Comparison of ENCODE assay signal across 21 cellular contexts in the genomic region with DNA sequence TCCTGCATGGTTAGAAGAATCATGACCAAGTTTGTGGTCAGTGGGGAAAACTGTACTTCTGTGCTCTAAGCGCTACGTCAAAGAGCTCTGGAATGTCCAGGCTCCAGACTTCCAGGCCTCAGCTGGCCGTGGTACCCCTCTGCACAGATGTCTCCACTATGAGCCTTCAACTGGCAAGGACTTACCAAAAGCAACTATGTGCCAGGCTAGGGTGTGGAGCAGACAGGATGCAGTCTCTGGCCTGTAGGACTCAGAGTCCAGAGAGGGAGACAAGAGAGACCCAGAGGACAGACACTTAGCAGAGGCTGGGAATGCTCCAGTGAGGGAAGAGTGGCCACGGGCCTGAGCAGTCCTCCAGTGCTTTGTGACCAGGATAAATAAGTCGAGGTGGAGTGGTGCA. TPM values are rescaled to one million over a fixed set of nuclear protein-coding genes. Genes with fewer than 3 reads are reported as not detected.
DNase-seq lines count a peak whose midpoint lies in the region; ATAC-seq and TF ChIP-seq lines count a peak whose summit lies in the region.
"Had no signal": no experiment of that assay in that cellular context is flagged by ENCODE, and none has a peak within 500 bp of the region (broad histone marks: within the 10 kb centered on the region; RNA-seq: fewer than 3 reads in every experiment).

No MANE protein-coding gene starts in this region.

- peak; percentile 18 for DNase-seq in activated T-cell treated with anti-CD3 and anti-CD28 coated beads, Interleukin-2, amount 50 U/mL, for 1 hour
- no peak for DNase-seq in activated T-cell treated with anti-CD3 and anti-CD28 coated beads, Interleukin-2, amount 50 U/mL, for 4 hours
- peak; percentile 82 for DNase-seq in LHCN-M2 (ENCODE audit: low read depth)
- peak; percentile 86 for DNase-seq in astrocyte of the hippocampus (ENCODE audit: low read depth, low spot score)
- no peak for DNase-seq in nephron progenitor cell
- DNase-seq: ACHN; activated CD4-positive, CD25-positive, alpha-beta regulatory T cell; adrenal gland; cerebellar nuclear complex; left colon; NCI-H1048; NCI-H2081; NCI-H510A treated with DMSO at 0.1 percent for 48 hours; stimulated activated CD4-positive, alpha-beta T cell treated with anti-CD3 and anti-CD28 coated beads, Interleukin-2, amount 100 ng/mL, for 24 hours; uterus had no signal

- H3K4me1 Mint-ChIP-seq in activated T-cell treated with anti-CD3 and anti-CD28 coated beads, Interleukin-2, amount 50 U/mL, for 4 hours (ENCODE audit: low read depth): peaks cover 71% of the 10 kb centered on the region
- H3K4me1 Mint-ChIP-seq in nephron progenitor cell: peaks cover 17% of the 10 kb centered on the region
- H3K4me1 Mint-ChIP-seq: IgD-negative memory B cell, mesothelial cell of epicardium had no signal

- H3K9me3 Mint-ChIP-seq in activated T-cell treated with anti-CD3 and anti-CD28 coated beads, Interleukin-2, amount 50 U/mL, for 4 hours: no peaks in the 10 kb centered on the region
- no peaks in the 10 kb centered on the region for H3K9me3 Mint-ChIP-seq in nephron progenitor cell
- H3K9me3 Mint-ChIP-seq: IgD-negative memory B cell; T-helper 2 cell treated with Interferon-gamma antibody and Interleukin-4, amounts not matched to agents 5 μg/mL and 100 μg/mL, for 36 hours had no signal

- H3K4me3 Mint-ChIP-seq in activated T-cell treated with anti-CD3 and anti-CD28 coated beads, Interleukin-2, amount 50 U/mL, for 4 hours: no peak overlapping the region
- no peak overlapping the region for H3K4me3 Mint-ChIP-seq in nephron progenitor cell
- H3K4me3 Mint-ChIP-seq: IgD-negative memory B cell; mesothelial cell of epicardium; T-helper 2 cell treated with Interferon-gamma antibody and Interleukin-4, amounts not matched to agents 5 μg/mL and 100 μg/mL, for 36 hours had no signal

- peak overlapping the region; percentile 66 for H3K27ac Mint-ChIP-seq in nephron progenitor cell
- H3K27ac Mint-ChIP-seq: mesothelial cell of epicardium; T-helper 2 cell treated with Interferon-gamma antibody and Interleukin-4, amounts not matched to agents 5 μg/mL and 100 μg/mL, for 36 hours had no signal

- TF ChIP-seq CTCF in nephron progenitor cell (IDR thresholded peaks at IDR 0.05): no peak

- ATAC-seq in activated T-cell treated with anti-CD3 and anti-CD28 coated beads, Interleukin-2, amount 50 U/mL, for 4 hours: no peak
- no peak for ATAC-seq in GM19324 (IDR thresholded peaks at IDR 0.05; ENCODE audit: low FRiP score, unreplicated experiment)
- no peak for ATAC-seq in HG02870 (IDR thresholded peaks at IDR 0.05; ENCODE audit: unreplicated experiment)
- no peak for ATAC-seq in activated CD4-positive, CD25-positive, alpha-beta regulatory T cell treated with anti-CD3 and anti-CD28 coated beads, Interleukin-2, amount 50 U/mL, for 24 hours
- ATAC-seq: left colon had no signal

- no peaks in the 10 kb centered on the region for H3K36me3 Mint-ChIP-seq in activated T-cell treated with anti-CD3 and anti-CD28 coated beads, Interleukin-2, amount 50 U/mL, for 4 hours (ENCODE audit: insufficient read depth)
- no peaks in the 10 kb centered on the region for H3K36me3 Mint-ChIP-seq in nephron progenitor cell (ENCODE audit: low read depth)
- H3K36me3 Mint-ChIP-seq: IgD-negative memory B cell, mesothelial cell of epicardium had no signal

- no peaks in the 10 kb centered on the region for H3K27me3 Mint-ChIP-seq in activated T-cell treated with anti-CD3 and anti-CD28 coated beads, Interleukin-2, amount 50 U/mL, for 4 hours (ENCODE audit: low read depth)
- H3K27me3 Mint-ChIP-seq in nephron progenitor cell (ENCODE audit: low read depth, poor library complexity): peaks cover 10% of the 10 kb centered on the region

RNA-seq across cellular contexts. Expression of gene TCF7, which starts 31.0 kb away (rescaled TPM):
- total RNA-seq in activated T-cell treated with anti-CD3 and anti-CD28 coated beads, Interleukin-2, amount 50 U/mL, for 4 hours: 10 to 100 TPM; 34.4 to 49.7 (median 37.3) TPM
- total RNA-seq in LHCN-M2 (2014; rRNA removed): 0.19 and 0.40 TPM in 2 replicates
- polyA plus RNA-seq in LHCN-M2 (2012): 1.5 TPM

Comparison
In these comparisons a context has a peak if more than half of its experiments do, and no peak if none do; other contexts are left out.
1. DNase-seq: peak in activated T-cell treated with anti-CD3 and anti-CD28 coated beads, Interleukin-2, amount 50 U/mL, for 1 hour (single experiment), LHCN-M2 (single experiment) and astrocyte of the hippocampus (single experiment); none in activated T-cell treated with anti-CD3 and anti-CD28 coated beads, Interleukin-2, amount 50 U/mL, for 4 hours (single experiment) and nephron progenitor cell (single experiment).
2. RNA of gene TCF7, which starts 31.0 kb away (total RNA-seq): 34.4 to 49.7 TPM in activated T-cell treated with anti-CD3 and anti-CD28 coated beads, Interleukin-2, amount 50 U/mL, for 4 hours; 0.19 to 0.40 TPM in LHCN-M2; every median in the first group is over 10 times any median in the second.